Comparison of ENCODE assay signal across 8 cellular contexts in the genomic region with DNA sequence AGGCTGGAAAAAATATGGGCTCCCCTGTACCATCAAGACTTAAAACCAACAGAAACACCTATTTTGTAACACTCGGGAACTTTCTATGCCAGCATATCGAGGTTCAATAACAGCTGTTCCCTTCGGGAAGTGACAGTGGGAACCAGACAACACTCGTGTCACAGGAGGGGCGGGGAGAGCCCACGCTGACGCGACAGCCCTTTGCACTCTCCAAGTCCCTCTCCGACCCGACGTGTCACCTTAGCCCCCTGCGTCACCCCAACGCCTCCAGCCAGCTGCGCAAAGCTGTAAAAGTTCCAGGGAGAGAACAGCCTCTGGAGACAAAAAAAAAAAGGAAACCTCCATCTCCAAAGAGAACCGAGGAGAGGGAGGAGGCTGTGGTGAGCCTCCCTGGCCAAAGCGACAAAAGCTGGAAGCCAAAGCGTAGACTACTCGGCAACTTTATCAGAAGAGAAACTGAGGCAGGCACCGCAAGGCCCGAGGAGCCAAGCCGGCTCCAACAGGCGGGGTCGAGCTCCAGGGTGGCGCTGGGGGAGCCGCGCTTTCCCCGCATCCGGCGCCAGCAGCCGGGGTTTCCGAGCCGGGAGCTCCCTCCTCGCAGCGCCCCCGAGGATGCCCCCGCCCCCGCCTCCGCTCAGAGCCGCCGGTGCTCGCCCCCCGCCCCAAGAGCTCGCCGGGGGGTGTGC. TPM values are rescaled to one million over a fixed set of nuclear protein-coding genes. Genes with fewer than 3 reads are reported as not detected.
DNase-seq lines count a peak whose midpoint lies in the region; ATAC-seq, FAIRE-seq and TF ChIP-seq lines count a peak whose summit lies in the region.

No MANE protein-coding gene starts in this region.

- intact Hi-C loops in activated B cell treated with CpG ODN at 0.5 μM for 24 hours (cut with micrococcal nuclease) = loop anchor here (2.0 to 5.0 kb wide), 3 partner anchors 32 to 231 kb away; partner anchors contain the start of genes PACSIN2 and TTLL1

- no peak for FAIRE-seq in HTR-8/SVneo (lab: Jason Lieb, UNC)

- H3K9me3 ChIP-seq in lung (ENCODE audit: control insufficient read depth in 2 of 2, insufficient read depth in 1 of 2, low read length in 1 of 2) = no peaks in the 10 kb centered on the region

- peak overlapping the region; percentile 80 for H3K27ac Mint-ChIP-seq in activated B cell treated with CpG ODN at 0.5 μM for 24 hours

- H3K4me3 Mint-ChIP-seq in activated B cell treated with CpG ODN at 0.5 μM for 24 hours = peak overlapping the region; percentile 86

- no peaks in the 10 kb centered on the region for H3K36me3 ChIP-seq in ACC112 (ENCODE audit: insufficient read depth, low read length)
- H3K36me3 ChIP-seq in lung (ENCODE audit: control insufficient read depth in 2 of 2, insufficient read depth in 2 of 2, low read length in 2 of 2) = no peaks in the 10 kb centered on the region

- H3K4me3 ChIP-seq in ACC112 (ENCODE audit: low read depth, low read length) (peak overlapping the region; percentile 97), choroid plexus epithelial cell (ENCODE audit: low read depth, low read length) (peak overlapping the region; percentile 89), lung (peak overlapping the region; percentile 85)

- H3K4me1 ChIP-seq in ACC112 (ENCODE audit: control insufficient read depth, insufficient read depth, low read length, unreplicated experiment) (peaks cover 8% of the 10 kb centered on the region), lung (ENCODE audit: control insufficient read depth in 2 of 2, insufficient read depth in 2 of 2, low read length in 2 of 2) (peaks cover 4% of the 10 kb centered on the region in 2 donors)

- H3K4me1 Mint-ChIP-seq in activated B cell treated with CpG ODN at 0.5 μM for 24 hours = peaks cover 29% of the 10 kb centered on the region

- H2AFZ ChIP-seq in ACC112 (ENCODE audit: low read length, unreplicated experiment) = peak overlapping the region; percentile 38

- no peaks in the 10 kb centered on the region for H3K27me3 Mint-ChIP-seq in activated B cell treated with CpG ODN at 0.5 μM for 24 hours

- peak; percentile 28 for ATAC-seq in GM19043 (IDR thresholded peaks at IDR 0.05; ENCODE audit: low read depth, unreplicated experiment)
- peak; percentile 17 for ATAC-seq in HG03565 (IDR thresholded peaks at IDR 0.05; ENCODE audit: unreplicated experiment)
- peak; percentile 15 for ATAC-seq in activated B cell treated with CpG ODN at 0.5 μM for 24 hours (ENCODE audit: low read depth)
- ATAC-seq in lung (ENCODE audit: insufficient read depth, low FRiP score) = peak; percentile 9

- H3K79me2 ChIP-seq in ACC112 (ENCODE audit: control insufficient read depth, insufficient read depth, low read length, unreplicated experiment) = peaks cover 60% of the 10 kb centered on the region

- DNase-seq in activated B cell treated with CpG ODN at 0.5 μM for 24 hours = no peak
- DNase-seq in choroid plexus epithelial cell (ENCODE audit: low read depth) = no peak
- peak; percentile 61 for DNase-seq in lung (ENCODE audit: low spot score)
- peak; percentile 35 for DNase-seq in stimulated activated CD8-positive, alpha-beta memory T cell treated with anti-CD3 and anti-CD28 coated beads, Interleukin-12 subunit alpha, Interleukin-12 subunit beta, amount 100 ng/mL, for 4 hours (ENCODE audit: low read depth)
- DNase-seq in HTR-8/SVneo (ENCODE audit: insufficient read length, low spot score) = no peak

- POLR2A ChIA-PET in activated B cell treated with CpG ODN at 0.5 μM for 24 hours (lab: Charles Lee) = interaction anchor here (0.6 to 4.5 kb wide), 12 partner anchors 11 to 783 kb away, joined by 3 to 40 read pairs (median 3); partner anchors contain the start of genes PACSIN2 and POLDIP3

- H3K27me3 ChIP-seq in ACC112 (ENCODE audit: insufficient read depth, low read length) (no peaks in the 10 kb centered on the region), lung (ENCODE audit: control insufficient read depth, insufficient read depth) (no peaks in the 10 kb centered on the region)

- TF ChIP-seq CTCF in activated B cell treated with CpG ODN at 0.5 μM for 24 hours (IDR thresholded peaks at IDR 0.05) (no peak), choroid plexus epithelial cell (conservative IDR thresholded peaks at IDR 0.05; ENCODE audit: low read depth, low read length) (no peak), lung (IDR thresholded peaks at IDR 0.05; ENCODE audit: control extremely low read depth, extremely low read depth) (no peak)

- WGBS in lung, 2 donors = 0% methylated on average over 32 to 43 of the region's 44 CpGs

- no peaks in the 10 kb centered on the region for H3K36me3 Mint-ChIP-seq in activated B cell treated with CpG ODN at 0.5 μM for 24 hours (ENCODE audit: low read depth)

- no peaks in the 10 kb centered on the region for H3K9me3 Mint-ChIP-seq in activated B cell treated with CpG ODN at 0.5 μM for 24 hours

- CTCF ChIA-PET in activated B cell treated with CpG ODN at 0.5 μM for 24 hours (lab: Charles Lee) = interaction anchor here (1.0 to 2.9 kb wide), 3 partner anchors 10 to 26 kb away, joined by 3 to 18 read pairs (median 4); no protein-coding TSS in a partner anchor

- H3K27ac ChIP-seq in ACC112 (ENCODE audit: low read depth, low read length) (peak overlapping the region; percentile 93), lung (ENCODE audit: low read depth in 1 of 2, low read length in 1 of 2) (peak overlapping the region; percentile 99)

RNA-seq across cellular contexts. Expression of gene ARFGAP3, which starts 0.8 kb away (rescaled TPM):
- total RNA-seq in activated B cell treated with CpG ODN at 0.5 μM for 24 hours = 35.2 and 37.3 TPM in 2 replicates
- total RNA-seq in lung = 10 to 100 TPM; 42.0 to 42.9 TPM
- polyA plus RNA-seq in lung = 10 to 100 TPM; 25.8 to 42.7 TPM

Comparison
In these comparisons a context has a peak if more than half of its experiments do, and no peak if none do; other contexts are left out.
1. DNase-seq: peak in lung (single experiment) and stimulated activated CD8-positive, alpha-beta memory T cell treated with anti-CD3 and anti-CD28 coated beads, Interleukin-12 subunit alpha, Interleukin-12 subunit beta, amount 100 ng/mL, for 4 hours (single experiment); none in activated B cell treated with CpG ODN at 0.5 μM for 24 hours (single experiment), choroid plexus epithelial cell (single experiment) and HTR-8/SVneo (single experiment).
2. Peak in every context shown above with its lines, with median percentiles within 50 percentile points of each other: H3K4me3 ChIP-seq and ATAC-seq.